Comparison of ENCODE assay signal across 8 cellular contexts in genomic region chr15:31265871-31266711, GRCh38.
DNase-seq lines count a peak whose midpoint lies in the region; ATAC-seq and TF ChIP-seq lines count a peak whose summit lies in the region.

No MANE protein-coding gene starts in this region.

- H3K27me3 ChIP-seq in BJ (ENCODE audit: control insufficient read depth, insufficient read depth, low read length) (peaks cover 7% of the 10 kb centered on the region), WERI-Rb-1 (ENCODE audit: insufficient read depth, low read depth, severe bottlenecking) (no peaks in the 10 kb centered on the region), neural progenitor cell (no peaks in the 10 kb centered on the region)

- no peak overlapping the region for H3K4me3 ChIP-seq in BJ (ENCODE audit: low read depth, low read length)
- no peak overlapping the region for H3K4me3 ChIP-seq in WERI-Rb-1 (ENCODE audit: low read depth, low read length)
- no peak overlapping the region for H3K4me3 ChIP-seq in choroid plexus epithelial cell (ENCODE audit: low read depth, low read length)
- H3K4me3 ChIP-seq in neural progenitor cell, result no peak overlapping the region
- no peak overlapping the region for H3K4me3 ChIP-seq in urinary bladder (ENCODE audit: low read depth, low read length)

- H3K9me3 Mint-ChIP-seq in neural progenitor cell, result no peaks in the 10 kb centered on the region

- peak; percentile 8 for DNase-seq in BJ (ENCODE audit: low read depth)
- peak; percentile 89 for DNase-seq in WERI-Rb-1
- DNase-seq in choroid plexus epithelial cell (ENCODE audit: low read depth), result peak; percentile 54
- peak; percentile 3 for DNase-seq in neural progenitor cell (ENCODE audit: low spot score)
- no peak for DNase-seq in T1000 (lab: John Stamatoyannopoulos, UW)

- peak overlapping the region; percentile 92 for H3K27ac Mint-ChIP-seq in neural progenitor cell

- H3K4me1 ChIP-seq in neural progenitor cell (peaks cover 16% of the 10 kb centered on the region), urinary bladder (ENCODE audit: insufficient read depth) (peaks cover 2% of the 10 kb centered on the region)

- H4K20me1 ChIP-seq in neural progenitor cell (ENCODE audit: low read depth), result no peaks in the 10 kb centered on the region

- WGBS in urinary bladder, result 63% methylated on average over 22 of the region's 22 CpGs

- H2AFZ ChIP-seq in neural progenitor cell (replicated peaks), result no peak overlapping the region

- no peak for TF ChIP-seq CTCF in BJ (IDR thresholded peaks at IDR 0.05; ENCODE audit: insufficient read depth, low read depth, low read length)
- TF ChIP-seq CTCF in WERI-Rb-1 (IDR thresholded peaks at IDR 0.05; ENCODE audit: low read depth, low read length), result no peak
- TF ChIP-seq CTCF in choroid plexus epithelial cell (conservative IDR thresholded peaks at IDR 0.05; ENCODE audit: low read depth, low read length), result no peak
- no peak for TF ChIP-seq CTCF in neural progenitor cell (IDR thresholded peaks at IDR 0.05)

- H3K36me3 Mint-ChIP-seq in neural progenitor cell, result no peaks in the 10 kb centered on the region

- H3F3A ChIP-seq in neural progenitor cell (ENCODE audit: low read depth), result no peaks in the 10 kb centered on the region

- H3K79me2 ChIP-seq in neural progenitor cell (ENCODE audit: low read depth), result no peaks in the 10 kb centered on the region

- H3K27ac ChIP-seq in WERI-Rb-1, result peak overlapping the region; percentile 64
- H3K27ac ChIP-seq in neural progenitor cell, result no peak overlapping the region
- peak overlapping the region; percentile 4 for H3K27ac ChIP-seq in urinary bladder (ENCODE audit: low read depth)

- POLR2A ChIA-PET in BJ (lab: Charles Lee), result no interaction called here

- ATAC-seq in GM19351 (IDR thresholded peaks at IDR 0.05; ENCODE audit: unreplicated experiment) (peak; percentile 62), HG03439 (IDR thresholded peaks at IDR 0.05; ENCODE audit: unreplicated experiment) (peak; percentile 50)

- H3K9me3 ChIP-seq in WERI-Rb-1 (ENCODE audit: severe bottlenecking), result no peaks in the 10 kb centered on the region
- no peaks in the 10 kb centered on the region for H3K9me3 ChIP-seq in neural progenitor cell (ENCODE audit: low read depth)

- no peak overlapping the region for H3K4me3 Mint-ChIP-seq in neural progenitor cell

- no peaks in the 10 kb centered on the region for H3K36me3 ChIP-seq in BJ (ENCODE audit: control insufficient read depth, insufficient read depth, low read length)
- no peaks in the 10 kb centered on the region for H3K36me3 ChIP-seq in WERI-Rb-1
- H3K36me3 ChIP-seq in neural progenitor cell, result no peaks in the 10 kb centered on the region
- no peaks in the 10 kb centered on the region for H3K36me3 ChIP-seq in urinary bladder (ENCODE audit: insufficient read depth)

- H3K4me2 ChIP-seq in neural progenitor cell, result no peak overlapping the region

- H3K9ac ChIP-seq in neural progenitor cell, result no peak overlapping the region

- peaks cover 13% of the 10 kb centered on the region for H3K4me1 Mint-ChIP-seq in neural progenitor cell

- CTCF ChIA-PET in BJ (lab: Yijun Ruan, JAX), result interaction anchor here (0.9 kb wide), 1 partner anchor 222 kb away, joined by 3 read pairs; no protein-coding TSS in a partner anchor

- H3K27me3 Mint-ChIP-seq in neural progenitor cell (ENCODE audit: insufficient read depth, low read depth), result peaks cover 16% of the 10 kb centered on the region
